In genomic region chr2:237160271-237160934, GRCh38 we compare ENCODE assay signal across 1 cellular context.
TF ChIP-seq lines count a peak whose summit lies in the region.

No MANE protein-coding gene starts in this region.

TF ChIP-seq in IMR-90, 13 proteins besides CTCF, POLR2A, EP300 and RAD21:
- TF ChIP-seq ELK1 (IDR thresholded peaks at IDR 0.05; ENCODE audit: borderline replicate concordance, low read depth, low read length), result no peak
- no peak for TF ChIP-seq SMC3 (IDR thresholded peaks at IDR 0.05; ENCODE audit: low read depth, low read length)
- no peak for TF ChIP-seq BHLHE40 (IDR thresholded peaks at IDR 0.05; ENCODE audit: low read depth, low read length)
- no peak for TF ChIP-seq MAFK (IDR thresholded peaks at IDR 0.05; ENCODE audit: low read depth, low read length)
TF ChIP-seq in IMR-90: peak in this region for 0.
